9 cellular contexts compared by ENCODE assay signal in genomic region chr17:733743-734142, GRCh38. TPM values are rescaled to one million over a fixed set of nuclear protein-coding genes. Genes with fewer than 3 reads are reported as not detected.
DNase-seq lines count a peak whose midpoint lies in the region; TF ChIP-seq lines count a peak whose summit lies in the region.
"Had no signal": no experiment of that assay in that cellular context is flagged by ENCODE, and none has a peak within 500 bp of the region (broad histone marks: within the 10 kb centered on the region; RNA-seq: fewer than 3 reads in every experiment).

No MANE protein-coding gene starts in this region.

- H3K4ac ChIP-seq in mesenchymal stem cell (ENCODE audit: low read depth in 1 of 2, low read length in 2 of 2), result no peak overlapping the region

- H2AK5ac ChIP-seq in mesenchymal stem cell (ENCODE audit: low read length, severe bottlenecking), result no peak overlapping the region

- H2BK15ac ChIP-seq in mesenchymal stem cell (ENCODE audit: low read depth, poor library complexity, severe bottlenecking), result no peak overlapping the region

- no peaks in the 10 kb centered on the region for H3K27me3 ChIP-seq in ascending aorta
- no peaks in the 10 kb centered on the region for H3K27me3 ChIP-seq in mesenchymal stem cell (ENCODE audit: control insufficient read depth in 1 of 2, insufficient read depth in 1 of 2, low read length in 2 of 2)
- H3K27me3 ChIP-seq: body of pancreas had no signal

- H2BK120ac ChIP-seq in mesenchymal stem cell (ENCODE audit: low read depth, low read length), result no peak overlapping the region

- POLR2A ChIA-PET in HEK293 (lab: Yijun Ruan, JAX), result interaction anchor here (0.5 to 1.3 kb wide), 3 partner anchors 9 to 19 kb away, joined by 3 to 6 read pairs (median 3); partner anchors contain the start of gene VPS53

- H3K4me2 ChIP-seq in mesenchymal stem cell (ENCODE audit: low read length, poor library complexity, severe bottlenecking), result peak overlapping the region; percentile 75

- no peak overlapping the region for H2BK12ac ChIP-seq in mesenchymal stem cell (ENCODE audit: low read length in 2 of 2)

- H4K8ac ChIP-seq in mesenchymal stem cell (ENCODE audit: low read length), result no peak overlapping the region

- CTCF ChIA-PET in HEK293 (lab: Yijun Ruan, JAX), result interaction anchor here (0.7 kb wide), 1 partner anchor 48 kb away, joined by 6 read pairs; no protein-coding TSS in a partner anchor

- TF ChIP-seq CTCF in AG10803 (conservative IDR thresholded peaks at IDR 0.05; ENCODE audit: low read length) (no peak), HEK293 (tag by site-specific recombination; IDR thresholded peaks at IDR 0.05) (no peak), ascending aorta (IDR thresholded peaks at IDR 0.05) (no peak)

- H3K23ac ChIP-seq in mesenchymal stem cell (ENCODE audit: low read length in 2 of 2), result no peak overlapping the region

- H2AFZ ChIP-seq in mesenchymal stem cell (ENCODE audit: low read depth, low read length), result no peak overlapping the region

- H3K4me1 ChIP-seq in HEK293 (ENCODE audit: control insufficient read depth, insufficient read depth, low read length), result no peaks in the 10 kb centered on the region; the same call in 1 of the 2 replicates
- H3K4me1 ChIP-seq in ascending aorta, result peaks cover 7 to 14% of the 10 kb centered on the region in 2 donors
- peaks cover 12% of the 10 kb centered on the region for H3K4me1 ChIP-seq in mesenchymal stem cell (ENCODE audit: control insufficient read depth, insufficient read depth, low read depth, low read length)

- H3K79me1 ChIP-seq in mesenchymal stem cell (replicated peaks; ENCODE audit: low read length, poor library complexity, severe bottlenecking), result peaks cover 14% of the 10 kb centered on the region

- no peaks in the 10 kb centered on the region for H3K9me3 ChIP-seq in HEK293 (ENCODE audit: control insufficient read depth, insufficient read depth, low read depth, low read length)
- H3K9me3 ChIP-seq in ascending aorta, result no peaks in the 10 kb centered on the region
- no peaks in the 10 kb centered on the region for H3K9me3 ChIP-seq in mesenchymal stem cell (ENCODE audit: control insufficient read depth, low read length)
- H3K9me3 ChIP-seq: body of pancreas had no signal

- H2BK5ac ChIP-seq in mesenchymal stem cell (ENCODE audit: low read depth, low read length, poor library complexity, severe bottlenecking), result no peak overlapping the region

- no peak overlapping the region for H3K14ac ChIP-seq in mesenchymal stem cell (ENCODE audit: low read length in 2 of 2)

- H3K18ac ChIP-seq in mesenchymal stem cell (ENCODE audit: low read depth in 1 of 2, low read length in 2 of 2), result no peak overlapping the region

- H3K9ac ChIP-seq in mesenchymal stem cell (ENCODE audit: low read length), result peak overlapping the region; percentile 82

- H3K36me3 ChIP-seq in HEK293 (ENCODE audit: control insufficient read depth in 2 of 2, insufficient read depth in 1 of 2, low read length in 2 of 2) (peaks cover 38 to 46% of the 10 kb centered on the region in 2 experiments), ascending aorta (no peaks in the 10 kb centered on the region), mesenchymal stem cell (ENCODE audit: control insufficient read depth in 1 of 2, insufficient read depth in 2 of 2, low read depth in 1 of 2, low read length in 2 of 2) (peaks cover 9 to 33% of the 10 kb centered on the region in 2 experiments)

- H3K4me3 ChIP-seq in AG10803 (ENCODE audit: low read length) (peak overlapping the region; percentile 73), HEK293 (ENCODE audit: low read depth, low read length) (peak overlapping the region; percentile 67), ascending aorta (peak overlapping the region; percentile 80 to 94), mesenchymal stem cell (ENCODE audit: insufficient read depth in 1 of 2, low read depth in 1 of 2, low read length in 2 of 2) (peak overlapping the region in 1 of 2 experiments; percentile 82)
- H3K4me3 ChIP-seq: body of pancreas had no signal

- H3K27ac ChIP-seq in HEK293 (ENCODE audit: extremely low read depth, low read depth, low read length) (no peak overlapping the region; the same call in 1 of the 2 replicates), ascending aorta (peak overlapping the region in 1 of 2 donors; percentile 71), mesenchymal stem cell (ENCODE audit: low read length, poor library complexity, severe bottlenecking) (no peak overlapping the region)

- 84% methylated on average over 10 of the region's 10 CpGs for WGBS in mesenchymal stem cell

- H4K91ac ChIP-seq in mesenchymal stem cell (ENCODE audit: low read length), result no peak overlapping the region

- intact Hi-C loops in ascending aorta (cut with DNase I), result no loop called here

- DNase-seq in AG10803 (ENCODE audit: low read depth) (no peak), ascending aorta (ENCODE audit: low spot score in 2 of 2) (no peak), mesenchymal stem cell (no peak), islet precursor cell (no peak), NCI-H1694 (lab: John Stamatoyannopoulos, UW) (no peak), DMS114 treated with DMSO at 0.1 percent for 48 hours (lab: John Stamatoyannopoulos, UW; ENCODE audit: unreplicated experiment) (no peak)
- no peak for DNase-seq in stimulated activated CD4-positive, alpha-beta T cell treated with anti-CD3 and anti-CD28 coated beads, Interleukin-4, amount 100 ng/mL, for 1 hour

TF ChIP-seq in HEK293, 187 proteins besides CTCF, POLR2A, EP300 and RAD21:
- no peak for TF ChIP-seq ZNF514 (tag by site-specific recombination; IDR thresholded peaks at IDR 0.05)
- peak; percentile 79 for TF ChIP-seq ZIC2 (tag by site-specific recombination; IDR thresholded peaks at IDR 0.05)
- TF ChIP-seq ZNF311 (tag by site-specific recombination; IDR thresholded peaks at IDR 0.05; ENCODE audit: borderline replicate concordance), result no peak
- no peak for TF ChIP-seq PBX3 (CRISPR knock-in tag; IDR thresholded peaks at IDR 0.05)
- TF ChIP-seq ZEB2 (tag by site-specific recombination; IDR thresholded peaks at IDR 0.05), result no peak
- no peak for TF ChIP-seq HOXA7 (CRISPR knock-in tag; IDR thresholded peaks at IDR 0.05; ENCODE audit: borderline replicate concordance)
- TF ChIP-seq ZBTB8A (tag by site-specific recombination; IDR thresholded peaks at IDR 0.05), result no peak
- TF ChIP-seq ZBTB17 (tag by site-specific recombination; IDR thresholded peaks at IDR 0.05), result peak; percentile 19

RNA-seq across cellular contexts. Expression of gene TLCD3A, which starts 1.3 kb away (rescaled TPM):
- 21.9 TPM for total RNA-seq in ascending aorta
- 29.2 TPM for polyA plus RNA-seq in mesenchymal stem cell (2013, experiment 1 of 2)
- polyA plus RNA-seq in mesenchymal stem cell (2013, experiment 2 of 2), result 30.4 TPM

RNA-seq across cellular contexts. Expression of gene GEMIN4, which starts 18.3 kb away (rescaled TPM):
- total RNA-seq in ascending aorta, result 11.2 TPM
- 6.4 TPM for polyA plus RNA-seq in mesenchymal stem cell (2013, experiment 1 of 2)
- polyA plus RNA-seq in mesenchymal stem cell (2013, experiment 2 of 2), result 6.6 TPM

RNA-seq across cellular contexts. Expression of gene VPS53, which starts 19.1 kb away (rescaled TPM):
- total RNA-seq in ascending aorta, result 6.8 TPM
- 19.2 TPM for polyA plus RNA-seq in mesenchymal stem cell (2013, experiment 1 of 2)
- 19.3 TPM for polyA plus RNA-seq in mesenchymal stem cell (2013, experiment 2 of 2)

RNA-seq across cellular contexts. Expression of gene GLOD4, which starts 48.3 kb away (rescaled TPM):
- total RNA-seq in ascending aorta, result 148 TPM
- polyA plus RNA-seq in mesenchymal stem cell (2013, experiment 1 of 2), result 35.2 TPM
- 34.5 TPM for polyA plus RNA-seq in mesenchymal stem cell (2013, experiment 2 of 2)

RNA-seq across cellular contexts. Expression of gene MRM3, which starts 48.4 kb away (rescaled TPM):
- 17.0 TPM for total RNA-seq in ascending aorta
- polyA plus RNA-seq in mesenchymal stem cell (2013, experiment 1 of 2), result 6.9 TPM
- polyA plus RNA-seq in mesenchymal stem cell (2013, experiment 2 of 2), result 6.6 TPM
